In the genomic region with DNA sequence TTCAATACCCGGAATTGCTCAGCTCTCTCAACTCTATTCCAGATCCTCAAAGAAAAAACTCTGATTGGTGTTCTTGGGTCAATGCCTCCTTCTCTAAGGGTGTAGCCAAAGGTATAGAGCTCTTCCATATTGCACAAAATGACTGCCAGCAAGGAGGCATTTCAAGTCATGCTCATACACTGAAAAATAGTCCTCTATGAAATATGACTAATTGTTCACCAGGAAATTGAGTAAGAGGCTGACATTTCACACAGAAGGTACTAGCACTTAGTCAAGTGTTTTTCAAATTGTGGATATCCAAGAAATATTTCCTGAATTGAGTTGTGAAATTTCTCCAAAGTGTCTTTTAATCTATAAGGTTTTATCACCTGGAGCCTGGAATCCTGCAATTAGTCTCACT, we compare ENCODE assay signal across 18 cellular contexts.
DNase-seq lines count a peak whose midpoint lies in the region; ATAC-seq and TF ChIP-seq lines count a peak whose summit lies in the region.
"Had no signal": no experiment of that assay in that cellular context is flagged by ENCODE, and none has a peak within 500 bp of the region (broad histone marks: within the 10 kb centered on the region; RNA-seq: fewer than 3 reads in every experiment).

No MANE protein-coding gene starts in this region.

- peaks cover 6% of the 10 kb centered on the region for H3K4me1 ChIP-seq in PC-9 (replicated peaks; ENCODE audit: insufficient read depth)
- no peaks in the 10 kb centered on the region for H3K4me1 ChIP-seq in fibroblast of lung (ENCODE audit: control insufficient read depth, extremely low read depth, insufficient read depth, low read length)
- H3K4me1 ChIP-seq: gastrocnemius medialis had no signal

- DNase-seq in activated T-cell treated with anti-CD3 and anti-CD28 coated beads, Interleukin-2, amount 50 U/mL, for 72 hours: no peak
- DNase-seq in activated T-cell treated with anti-CD3 and anti-CD28 coated beads for 4 hours (no peak), PC-9 (peak in 1 of 2 experiments; percentile 57), fibroblast of lung (ENCODE audit: low read depth in 2 of 2) (peak; percentile 21 to 51), stromal cell of bone marrow (ENCODE audit: low read depth) (peak; percentile 54), HuH-7.5 (ENCODE audit: low spot score) (no peak), sciatic nerve (ENCODE audit: low spot score) (no peak)
- DNase-seq in central memory CD4-positive, alpha-beta T cell: no peak
- DNase-seq: dorsolateral prefrontal cortex, gastrocnemius medialis, immature natural killer cell, NCI-H1436, NCI-H510A treated with DMSO at 0.1 percent for 48 hours, ovary had no signal

- peaks cover 9% of the 10 kb centered on the region; the same call in 1 of the 2 replicates for H3F3A ChIP-seq in PC-9 (ENCODE audit: insufficient read depth, low read depth)

- H3K9me3 Mint-ChIP-seq in activated T-cell treated with anti-CD3 and anti-CD28 coated beads, Interleukin-2, amount 50 U/mL, for 72 hours: peaks cover 11 to 16% of the 10 kb centered on the region in 2 donors

- H3K4me3 Mint-ChIP-seq in activated T-cell treated with anti-CD3 and anti-CD28 coated beads, Interleukin-2, amount 50 U/mL, for 72 hours: peak overlapping the region in 1 of 2 donors; percentile 36
- H3K4me3 Mint-ChIP-seq: immature natural killer cell; mesothelial cell of epicardium; T-helper 2 cell treated with Interferon-gamma antibody and Interleukin-4, amounts not matched to agents 5 μg/mL and 100 μg/mL, for 36 hours had no signal

- no peak overlapping the region for H2AFZ ChIP-seq in PC-9
- no peak overlapping the region for H2AFZ ChIP-seq in fibroblast of lung (ENCODE audit: low read length)

- no peaks in the 10 kb centered on the region for H3K27me3 Mint-ChIP-seq in activated T-cell treated with anti-CD3 and anti-CD28 coated beads, Interleukin-2, amount 50 U/mL, for 72 hours (ENCODE audit: low read depth)

- no peak overlapping the region for H3K4me3 ChIP-seq in PC-9
- H3K4me3 ChIP-seq in fibroblast of lung (replicated peaks in 1 of 4; ENCODE audit: control extremely low read depth in 1 of 4, insufficient read depth in 1 of 4, low read depth in 3 of 4, low read length in 4 of 4): no peak overlapping the region
- H3K4me3 ChIP-seq: dorsolateral prefrontal cortex, gastrocnemius medialis, ovary, thoracic aorta had no signal

- H3K27ac ChIP-seq in PC-9 (no peak overlapping the region), fibroblast of lung (ENCODE audit: insufficient read depth, low read length) (no peak overlapping the region)
- H3K27ac ChIP-seq: dorsolateral prefrontal cortex, gastrocnemius medialis, ovary, thoracic aorta had no signal

- POLR2A ChIA-PET in PC-9 (lab: Charles Lee; ENCODE audit: unreplicated experiment): no interaction called here

- H3K9ac ChIP-seq in fibroblast of lung (ENCODE audit: insufficient read depth, low read length): no peak overlapping the region

- H3K9me2 ChIP-seq in PC-9 (ENCODE audit: insufficient read depth): no peaks in the 10 kb centered on the region

- CTCF ChIA-PET in PC-9 (lab: Charles Lee): no interaction called here

- BruUV-seq in PC-9 (replicated peaks; lab: Mats Ljungman, UMichigan): no TSS peak

- H3K36me3 Mint-ChIP-seq in activated T-cell treated with anti-CD3 and anti-CD28 coated beads, Interleukin-2, amount 50 U/mL, for 72 hours (ENCODE audit: insufficient read depth in 2 of 2): peaks cover 10 to 29% of the 10 kb centered on the region in 2 donors

- intact Hi-C loops in PC-9 (cut with micrococcal nuclease; ENCODE audit: unreplicated experiment): no loop called here
- intact Hi-C loops in sciatic nerve (cut with DNase I): no loop called here

- H3K36me3 ChIP-seq in PC-9 (ENCODE audit: low read depth) (no peaks in the 10 kb centered on the region), fibroblast of lung (ENCODE audit: control insufficient read depth, insufficient read depth, low read length) (no peaks in the 10 kb centered on the region)
- H3K36me3 ChIP-seq: gastrocnemius medialis, ovary, thoracic aorta had no signal

- H3K79me2 ChIP-seq in PC-9 (ENCODE audit: low read depth) (no peaks in the 10 kb centered on the region), fibroblast of lung (ENCODE audit: control insufficient read depth, insufficient read depth, low read length) (no peaks in the 10 kb centered on the region)

- no peaks in the 10 kb centered on the region; the same call in 1 of the 2 replicates for H3K9me3 ChIP-seq in PC-9 (ENCODE audit: insufficient read depth, low read depth)
- no peaks in the 10 kb centered on the region for H3K9me3 ChIP-seq in fibroblast of lung (ENCODE audit: control insufficient read depth, insufficient read depth, low read depth, low read length)
- H3K9me3 ChIP-seq: gastrocnemius medialis, ovary, thoracic aorta had no signal

- no peaks in the 10 kb centered on the region for H4K20me1 ChIP-seq in PC-9 (ENCODE audit: insufficient read depth)
- H4K20me1 ChIP-seq in fibroblast of lung (ENCODE audit: control insufficient read depth, extremely low read depth, insufficient read depth, low read length): no peaks in the 10 kb centered on the region

- H3K27me3 ChIP-seq in PC-9 (ENCODE audit: insufficient read depth, low read depth) (no peaks in the 10 kb centered on the region), fibroblast of lung (ENCODE audit: control insufficient read depth, insufficient read depth, low read length) (no peaks in the 10 kb centered on the region)
- H3K27me3 ChIP-seq: dorsolateral prefrontal cortex, gastrocnemius medialis, ovary had no signal

- ATAC-seq in activated T-cell treated with anti-CD3 and anti-CD28 coated beads, Interleukin-2, amount 50 U/mL, for 72 hours (replicated peaks in 1 of 2): peak; percentile 70 to 77
- ATAC-seq in sciatic nerve: no peak
- ATAC-seq: gastrocnemius medialis, HepG2 had no signal

- H3K4me2 ChIP-seq in PC-9 (0 out of 2 replicates have a peak overlapping the region, but pooled peaks have one; percentile 6), fibroblast of lung (ENCODE audit: extremely low read depth, insufficient read depth, low read length) (no peak overlapping the region)

- TF ChIP-seq CTCF in PC-9 (conservative IDR thresholded peaks at IDR 0.05) (no peak), fibroblast of lung (conservative IDR thresholded peaks at IDR 0.05 in 1 of 2, IDR thresholded peaks at IDR 0.05 in 1 of 2; ENCODE audit: low read depth in 1 of 2, low read length in 2 of 2) (no peak)

- H3K4me1 Mint-ChIP-seq in activated T-cell treated with anti-CD3 and anti-CD28 coated beads, Interleukin-2, amount 50 U/mL, for 72 hours (ENCODE audit: low read depth): peaks cover 63% of the 10 kb centered on the region
- H3K4me1 Mint-ChIP-seq: immature natural killer cell, mesothelial cell of epicardium had no signal

- peak overlapping the region; percentile 13 for H3K27ac Mint-ChIP-seq in activated T-cell treated with anti-CD3 and anti-CD28 coated beads, Interleukin-2, amount 50 U/mL, for 72 hours
- H3K27ac Mint-ChIP-seq: immature natural killer cell; mesothelial cell of epicardium; T-helper 2 cell treated with Interferon-gamma antibody and Interleukin-4, amounts not matched to agents 5 μg/mL and 100 μg/mL, for 36 hours had no signal

Comparison
In these comparisons a context has a peak if more than half of its experiments do, and no peak if none do; other contexts are left out.
1. DNase-seq: peak in fibroblast of lung (2 of 2) and stromal cell of bone marrow (single experiment); none in activated T-cell treated with anti-CD3 and anti-CD28 coated beads, Interleukin-2, amount 50 U/mL, for 72 hours (0 of 2), activated T-cell treated with anti-CD3 and anti-CD28 coated beads for 4 hours (single experiment), central memory CD4-positive, alpha-beta T cell (single experiment), HuH-7.5 (single experiment) and sciatic nerve (single experiment).